Comparison of ENCODE assay signal across 8 cellular contexts in the genomic region with DNA sequence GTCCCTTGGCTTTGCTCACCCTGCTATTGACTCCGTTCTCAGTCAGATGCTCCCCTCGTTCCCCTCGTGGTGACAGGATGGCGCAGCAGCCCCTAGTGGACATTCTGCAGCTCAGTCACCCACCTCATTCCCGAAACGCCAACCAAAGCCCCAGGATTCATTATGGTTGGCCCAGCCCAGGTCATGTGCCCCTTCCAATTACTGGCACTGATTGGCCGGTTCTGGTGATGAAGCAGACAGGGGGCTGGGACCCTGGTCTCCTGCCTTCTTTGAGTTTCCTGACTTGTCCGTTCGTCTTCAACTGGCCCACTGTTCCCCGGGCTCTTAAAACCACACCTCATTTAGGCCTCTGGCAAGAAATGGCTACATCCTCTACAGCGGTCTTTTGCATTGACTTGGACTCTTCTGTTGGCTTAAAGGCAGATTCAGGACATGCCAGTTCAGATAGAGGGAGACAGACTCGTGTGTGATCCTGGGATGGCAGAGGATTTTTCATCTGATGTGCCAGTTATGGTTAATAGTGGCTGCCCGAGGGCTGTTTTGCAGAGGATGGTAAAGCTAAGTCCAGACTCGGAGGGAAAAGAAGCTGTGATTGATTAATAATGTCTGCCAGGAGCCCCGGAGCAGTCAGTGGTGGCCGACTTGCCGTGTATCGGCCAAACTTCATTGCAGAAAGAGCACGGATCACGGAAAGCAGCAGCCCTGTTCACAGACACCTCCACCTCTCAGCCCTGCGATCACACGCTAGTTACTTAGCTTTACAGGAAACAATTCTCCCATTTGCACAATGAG. TPM values are rescaled to one million over a fixed set of nuclear protein-coding genes. Genes with fewer than 3 reads are reported as not detected.
DNase-seq lines count a peak whose midpoint lies in the region; TF ChIP-seq lines count a peak whose summit lies in the region.

No MANE protein-coding gene starts in this region.

- CTCF ChIA-PET in OCI-LY7 (lab: Charles Lee; ENCODE audit: unreplicated experiment) = interaction anchor here (0.8 kb wide), 1 partner anchor 12 kb away, joined by 8 read pairs; no protein-coding TSS in a partner anchor

- H3K9me3 ChIP-seq in OCI-LY7 (ENCODE audit: low read length) = peaks cover 16% of the 10 kb centered on the region

- peak overlapping the region; percentile 86 for H3K27ac ChIP-seq in OCI-LY7 (ENCODE audit: low read depth, low read length, poor library complexity, severe bottlenecking)

- no peaks in the 10 kb centered on the region; the same call in 1 of the 2 replicates for H3K36me3 ChIP-seq in OCI-LY7 (ENCODE audit: insufficient read depth, low read length)

- H3K79me2 ChIP-seq in OCI-LY7 (ENCODE audit: insufficient read depth, low read depth, low read length) = no peaks in the 10 kb centered on the region

- peak overlapping the region in 4 of 5 experiments; percentile 57 to 73 (median 64) for H3K4me3 Mint-ChIP-seq in brain

- peak overlapping the region; percentile 70 for H3K4me2 ChIP-seq in OCI-LY7 (ENCODE audit: low read length)

- H3K9me2 ChIP-seq in OCI-LY7 (ENCODE audit: insufficient read depth, low read length) = no peaks in the 10 kb centered on the region

- peaks cover 3% of the 10 kb centered on the region for H3K4me1 Mint-ChIP-seq in brain

- intact Hi-C loops in OCI-LY7 (cut with micrococcal nuclease; ENCODE audit: unreplicated experiment) = no loop called here

- H2AFZ ChIP-seq in OCI-LY7 (ENCODE audit: low read length) = peak overlapping the region; percentile 88

- BruUV-seq in OCI-LY7 (replicated peaks; lab: Mats Ljungman, UMichigan) = TSS peak; percentile 91

- DNase-seq in OCI-LY7 (ENCODE audit: low spot score) = peak; percentile 93
- peak; percentile 97 for DNase-seq in left kidney (ENCODE audit: low read depth, low spot score)
- DNase-seq in stimulated activated CD4-positive, alpha-beta T cell treated with anti-CD3 and anti-CD28 coated beads, Interleukin-4, amount 100 ng/mL, for 24 hours = peak; percentile 77
- DNase-seq in NCI-H1694 (lab: John Stamatoyannopoulos, UW) = no peak
- no peak for DNase-seq in NCI-H1436 (lab: John Stamatoyannopoulos, UW)
- DNase-seq in NCI-H1694 treated with DMSO at 0.1 percent for 48 hours (lab: John Stamatoyannopoulos, UW) = no peak

- no peaks in the 10 kb centered on the region for H3K36me3 Mint-ChIP-seq in brain

- peak overlapping the region in 2 of 5 experiments; percentile 44 to 51 for H3K27ac Mint-ChIP-seq in brain

- H4K20me1 ChIP-seq in OCI-LY7 (ENCODE audit: insufficient read depth, low read length) = no peaks in the 10 kb centered on the region

- H3K4me3 ChIP-seq in GM12875 (ENCODE audit: low read depth, low read length) = no peak overlapping the region
- H3K4me3 ChIP-seq in OCI-LY7 (ENCODE audit: low read depth, low read length, poor library complexity, severe bottlenecking) = peak overlapping the region; percentile 72

- TF ChIP-seq CTCF in GM12875 (IDR thresholded peaks at IDR 0.05; ENCODE audit: borderline replicate concordance, insufficient read depth, low read depth, low read length) (peak; percentile 29; the same call in 1 of the 2 replicates), OCI-LY7 (conservative IDR thresholded peaks at IDR 0.05; ENCODE audit: low read length) (peak; percentile 78), brain (conservative IDR thresholded peaks at IDR 0.05) (peak in 1 of 2 experiments; percentile 45)

- peaks cover 2% of the 10 kb centered on the region for H3K27me3 Mint-ChIP-seq in brain

- peaks cover 0 to 20% (median 9%) of the 10 kb centered on the region in 5 experiments for H3K9me3 Mint-ChIP-seq in brain

- H3K4me1 ChIP-seq in OCI-LY7 (ENCODE audit: insufficient read depth, low read length, poor library complexity, severe bottlenecking) = no peaks in the 10 kb centered on the region

- POLR2A ChIA-PET in OCI-LY7 (lab: Charles Lee) = interaction anchor here (0.8 to 1.4 kb wide), 3 partner anchors 13 to 542 kb away, joined by 3 read pairs; no protein-coding TSS in a partner anchor

RNA-seq across cellular contexts. Expression of a gene that starts 37.8 kb away (rescaled TPM):
- total RNA-seq in OCI-LY7 (2014; rRNA removed; shearing (Covaris generic)) = 12.4 and 15.6 TPM in 2 replicates
- 21.0 and 21.9 TPM in 2 replicates for total RNA-seq in OCI-LY7 (2022)
- polyA plus RNA-seq in brain (ENCODE audit: insufficient read depth, low read depth, low replicate concordance) = 13.2 TPM

RNA-seq across cellular contexts. Expression of a gene that starts 38.1 kb away (rescaled TPM):
- total RNA-seq in OCI-LY7 (2014; rRNA removed; shearing (Covaris generic)) = 22.7 and 30.2 TPM in 2 replicates
- total RNA-seq in OCI-LY7 (2022) = 38.6 and 44.1 TPM in 2 replicates
- polyA plus RNA-seq in brain (ENCODE audit: insufficient read depth, low read depth, low replicate concordance) = 18.6 TPM

Comparison
In these comparisons a context has a peak if more than half of its experiments do, and no peak if none do; other contexts are left out.
1. DNase-seq: peak in OCI-LY7 (single experiment), left kidney (single experiment) and stimulated activated CD4-positive, alpha-beta T cell treated with anti-CD3 and anti-CD28 coated beads, Interleukin-4, amount 100 ng/mL, for 24 hours (single experiment); none in NCI-H1694 (single experiment), NCI-H1436 (single experiment) and NCI-H1694 treated with DMSO at 0.1 percent for 48 hours (single experiment).